9 cellular contexts compared by ENCODE assay signal in the genomic region with DNA sequence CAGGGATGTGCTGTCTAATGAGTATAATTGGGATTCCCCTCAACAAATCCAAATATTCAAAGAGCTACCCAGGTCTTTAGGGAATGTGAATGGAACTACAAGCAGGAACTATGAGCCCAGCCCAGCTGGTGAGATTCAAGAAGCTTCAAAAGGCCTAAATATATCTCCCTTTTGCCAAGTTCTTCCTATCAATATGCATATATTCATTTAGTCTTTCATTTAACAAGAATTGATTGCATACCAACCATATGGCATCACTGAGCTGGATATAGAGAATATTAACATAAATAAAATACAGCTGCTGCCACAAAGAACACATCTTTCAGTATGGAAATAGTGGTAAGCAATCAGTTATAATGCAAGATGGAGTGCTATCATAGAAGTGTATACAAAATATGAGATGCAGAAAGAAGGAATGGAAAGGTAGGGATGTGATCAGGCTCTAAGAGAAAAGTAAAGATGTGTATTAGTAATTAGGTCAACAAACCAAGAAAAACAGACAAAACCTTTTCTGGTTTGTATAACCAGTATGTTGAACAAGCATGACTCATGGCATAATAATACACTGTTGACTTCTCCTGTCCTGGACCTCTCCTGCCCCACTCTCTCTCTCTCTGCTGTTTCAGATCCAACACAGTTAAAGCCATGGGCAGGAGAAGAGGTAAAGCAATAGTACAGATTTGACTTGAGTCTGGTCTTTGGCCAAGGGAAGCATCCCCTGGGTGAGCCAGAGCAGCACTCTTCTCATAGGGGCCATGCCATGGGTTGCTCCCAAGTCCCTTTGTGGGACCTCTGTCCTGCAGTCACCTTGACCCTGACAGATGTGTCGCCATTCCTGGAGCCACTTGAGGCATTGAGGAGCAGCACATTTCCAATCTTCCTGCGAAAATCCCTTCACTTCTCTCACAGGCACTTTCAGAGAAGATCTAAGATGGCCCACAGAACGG. TPM values are rescaled to one million over a fixed set of nuclear protein-coding genes. Genes with fewer than 3 reads are reported as not detected.
DNase-seq lines count a peak whose midpoint lies in the region; ATAC-seq and TF ChIP-seq lines count a peak whose summit lies in the region.
"Had no signal": no experiment of that assay in that cellular context is flagged by ENCODE, and none has a peak within 500 bp of the region (broad histone marks: within the 10 kb centered on the region; RNA-seq: fewer than 3 reads in every experiment).

No MANE protein-coding gene starts in this region.

- POLR2A ChIA-PET in activated CD8-positive, alpha-beta T cell treated with anti-CD3 and anti-CD28 coated beads for 36 hours (lab: Charles Lee) = no interaction called here

- peaks cover 10% of the 10 kb centered on the region for H3K27me3 Mint-ChIP-seq in activated CD8-positive, alpha-beta T cell treated with anti-CD3 and anti-CD28 coated beads for 36 hours

- H3K27ac Mint-ChIP-seq in activated CD8-positive, alpha-beta T cell treated with anti-CD3 and anti-CD28 coated beads for 36 hours = no peak overlapping the region

- intact Hi-C loops in activated CD8-positive, alpha-beta T cell treated with anti-CD3 and anti-CD28 coated beads for 36 hours (cut with micrococcal nuclease) = no loop called here

- H3K4me3 ChIP-seq in brain microvascular endothelial cell (ENCODE audit: low read depth, low read length) (no peak overlapping the region), thoracic aorta (no peak overlapping the region)

- H3K27ac ChIP-seq in brain microvascular endothelial cell (peak overlapping the region; percentile 98), thoracic aorta (peak overlapping the region; percentile 95 to 96)

- no peaks in the 10 kb centered on the region for H3K9me3 Mint-ChIP-seq in activated CD8-positive, alpha-beta T cell treated with anti-CD3 and anti-CD28 coated beads for 36 hours

- peaks cover 40 to 61% of the 10 kb centered on the region in 2 donors for H3K4me1 ChIP-seq in thoracic aorta (ENCODE audit: control insufficient read depth in 1 of 2, low read depth in 2 of 2)

- H3K4me3 Mint-ChIP-seq in activated CD8-positive, alpha-beta T cell treated with anti-CD3 and anti-CD28 coated beads for 36 hours = no peak overlapping the region

- peak; percentile 15 for ATAC-seq in thoracic aorta (ENCODE audit: insufficient number of reproducible peaks, low FRiP score, low read depth)
- no peak for ATAC-seq in activated CD8-positive, alpha-beta T cell treated with anti-CD3 and anti-CD28 coated beads for 36 hours

- no peaks in the 10 kb centered on the region for H3K36me3 ChIP-seq in brain microvascular endothelial cell (replicated peaks)
- H3K36me3 ChIP-seq in thoracic aorta = no peaks in the 10 kb centered on the region

- H3K36me3 Mint-ChIP-seq in activated CD8-positive, alpha-beta T cell treated with anti-CD3 and anti-CD28 coated beads for 36 hours (ENCODE audit: low read depth) = no peaks in the 10 kb centered on the region

- no peak for TF ChIP-seq CTCF in brain microvascular endothelial cell (IDR thresholded peaks at IDR 0.05; ENCODE audit: low read depth, low read length, missing control alignments)
- TF ChIP-seq CTCF in thoracic aorta (IDR thresholded peaks at IDR 0.05) = no peak
- TF ChIP-seq CTCF in activated CD8-positive, alpha-beta T cell treated with anti-CD3 and anti-CD28 coated beads for 36 hours (IDR thresholded peaks at IDR 0.05) = no peak

- in situ Hi-C loops in brain microvascular endothelial cell (cut with HindIII; ENCODE audit: low pct_ligation_motif_present, low sequenced_read_pairs) = no loop called here

- H3K9me3 ChIP-seq in thoracic aorta = no peaks in the 10 kb centered on the region

- H3K27me3 ChIP-seq in brain microvascular endothelial cell (replicated peaks) (no peaks in the 10 kb centered on the region), thoracic aorta (replicated peaks; ENCODE audit: insufficient read depth) (no peaks in the 10 kb centered on the region)

- peaks cover 10% of the 10 kb centered on the region for H3K4me1 Mint-ChIP-seq in activated CD8-positive, alpha-beta T cell treated with anti-CD3 and anti-CD28 coated beads for 36 hours (ENCODE audit: low read depth)

- CTCF ChIA-PET in activated CD8-positive, alpha-beta T cell treated with anti-CD3 and anti-CD28 coated beads for 36 hours (lab: Charles Lee) = no interaction called here

- peak; percentile 91 for DNase-seq in LHCN-M2 (ENCODE audit: low read depth)
- DNase-seq in brain microvascular endothelial cell = peak; percentile 87
- peak; percentile 88 for DNase-seq in kidney tubule cell (ENCODE audit: low spot score)
- DNase-seq in thoracic aorta (ENCODE audit: low spot score) = no peak
- no peak for DNase-seq in activated CD8-positive, alpha-beta T cell treated with anti-CD3 and anti-CD28 coated beads for 36 hours
- DNase-seq in D341Med (ENCODE audit: low spot score) = no peak
- no peak for DNase-seq in NOMO-1 treated with dmso at 0.1 percent for 144 hours (lab: John Stamatoyannopoulos, UW; ENCODE audit: unreplicated experiment)
- no peak for DNase-seq in effector CD8-positive, alpha-beta T cell (lab: John Stamatoyannopoulos, UW)
- DNase-seq: activated CD4-positive, CD25-positive, alpha-beta regulatory T cell treated with anti-CD3 and anti-CD28 coated beads, Interleukin-2, amount 50 U/mL, for 72 hours had no signal

RNA-seq across cellular contexts. Expression of gene PRSS23, which starts 58.6 kb away (rescaled TPM):
- total RNA-seq in LHCN-M2 (2014; rRNA removed) (141 and 157 TPM in 2 replicates), thoracic aorta (100 to 1,000 TPM in 1 of 2 donors, 10 to 100 TPM in 1; 90.3 to 253 TPM)
- polyA plus RNA-seq in LHCN-M2 (2012) = 288 TPM
- 1 to 10 TPM; 1.4 to 2.3 TPM for total RNA-seq in activated CD8-positive, alpha-beta T cell treated with anti-CD3 and anti-CD28 coated beads for 36 hours

Comparison
In these comparisons a context has a peak if more than half of its experiments do, and no peak if none do; other contexts are left out.
1. DNase-seq: peak in LHCN-M2 (single experiment), brain microvascular endothelial cell (single experiment) and kidney tubule cell (single experiment); none in thoracic aorta (single experiment), activated CD8-positive, alpha-beta T cell treated with anti-CD3 and anti-CD28 coated beads for 36 hours (single experiment), D341Med (single experiment), NOMO-1 treated with dmso at 0.1 percent for 144 hours (single experiment) and effector CD8-positive, alpha-beta T cell (single experiment).
2. RNA of gene PRSS23, which starts 58.6 kb away (total RNA-seq): 90.3 to 253 TPM in thoracic aorta and 141 to 157 TPM in LHCN-M2; 1.4 to 2.3 TPM in activated CD8-positive, alpha-beta T cell treated with anti-CD3 and anti-CD28 coated beads for 36 hours; every median in the first group is over 10 times any median in the second.